Comparison of ENCODE assay signal across 8 cellular contexts in the genomic region with DNA sequence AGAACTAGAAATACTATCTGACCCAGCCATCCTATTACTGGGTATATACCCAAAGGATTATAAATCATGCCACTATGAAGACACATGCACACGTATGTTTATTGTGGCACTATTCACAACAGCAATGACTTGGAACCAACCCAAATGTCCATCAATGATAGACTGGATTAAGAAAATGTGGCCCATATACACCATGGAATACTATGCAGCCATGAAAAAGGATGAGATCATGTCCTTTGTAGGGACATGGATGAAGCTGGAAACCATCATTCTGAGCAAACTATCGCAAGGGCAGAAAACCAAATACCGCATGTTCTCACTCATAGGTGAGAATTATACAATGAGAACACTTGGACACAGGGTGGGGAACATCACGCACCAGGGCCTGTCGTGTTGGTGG. TPM values are rescaled to one million over a fixed set of nuclear protein-coding genes. Genes with fewer than 3 reads are reported as not detected.
"Had no signal": no experiment of that assay in that cellular context is flagged by ENCODE, and none has a peak within 500 bp of the region (broad histone marks: within the 10 kb centered on the region; RNA-seq: fewer than 3 reads in every experiment).

No MANE protein-coding gene starts in this region.

RNA-seq across cellular contexts. Expression of gene NIPAL4, which starts 30.1 kb away (rescaled TPM):
- total RNA-seq: neural crest cell, occipital lobe, pancreas, progenitor cell of endocrine pancreas, pulmonary artery endothelial cell had no signal
- polyA plus RNA-seq: naive thymus-derived CD8-positive, alpha-beta T cell; neural cell; ovary had no signal
